8 cellular contexts compared by ENCODE assay signal in the genomic region with DNA sequence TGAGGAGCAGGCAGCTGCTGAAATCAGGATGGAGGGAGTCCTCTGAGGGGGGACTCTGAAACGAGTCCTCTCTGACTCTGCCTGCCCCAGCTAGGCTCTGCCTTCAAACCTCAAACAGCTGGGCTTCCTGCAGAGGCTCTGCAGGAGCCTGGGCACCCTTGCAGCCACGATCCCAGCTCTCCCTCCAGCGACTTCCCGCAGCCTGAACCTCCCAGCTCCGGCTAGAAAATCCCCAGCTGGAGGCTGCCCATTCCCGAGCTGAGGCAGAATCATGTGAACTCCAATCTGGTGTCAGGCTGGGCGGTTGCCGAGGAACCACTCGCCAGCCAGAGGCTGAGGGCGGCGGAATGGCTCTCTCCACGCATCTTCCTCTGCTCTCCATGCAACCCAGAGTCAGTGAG. TPM values are rescaled to one million over a fixed set of nuclear protein-coding genes. Genes with fewer than 3 reads are reported as not detected.
DNase-seq lines count a peak whose midpoint lies in the region; ATAC-seq, FAIRE-seq and TF ChIP-seq lines count a peak whose summit lies in the region.

A gene with protein sequence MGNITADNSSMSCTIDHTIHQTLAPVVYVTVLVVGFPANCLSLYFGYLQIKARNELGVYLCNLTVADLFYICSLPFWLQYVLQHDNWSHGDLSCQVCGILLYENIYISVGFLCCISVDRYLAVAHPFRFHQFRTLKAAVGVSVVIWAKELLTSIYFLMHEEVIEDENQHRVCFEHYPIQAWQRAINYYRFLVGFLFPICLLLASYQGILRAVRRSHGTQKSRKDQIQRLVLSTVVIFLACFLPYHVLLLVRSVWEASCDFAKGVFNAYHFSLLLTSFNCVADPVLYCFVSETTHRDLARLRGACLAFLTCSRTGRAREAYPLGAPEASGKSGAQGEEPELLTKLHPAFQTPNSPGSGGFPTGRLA (minus strand): TSS at position 204 of the 401 bp plus-strand sequence. CDS start 9,654 bp downstream, outside the sequence.

- H3K27ac ChIP-seq in OCI-LY3 (ENCODE audit: low read length) (peak within 1 kb of the TSS; percentile 57), transverse colon (peak within 1 kb of the TSS; percentile 58 to 66 (median 62))

- H3K36me3 ChIP-seq in OCI-LY3 (replicated peaks; ENCODE audit: low read depth, low read length) (no peaks in the 10 kb centered on the region), transverse colon (no peaks in the 10 kb centered on the region)

- in situ Hi-C loops in transverse colon (cut with MboI; ENCODE audit: low pct_ligation_motif_present in 1 of 4, low pct_unique_long_range_greater_than_20kb in 1 of 4, low sequenced_read_pairs in 3 of 4) = no loop called here

- 0 out of 2 replicates have a peak within 1 kb of the TSS, but pooled peaks have one; percentile 17 for H2AFZ ChIP-seq in OCI-LY3 (ENCODE audit: low read depth, low read length)

- no peaks in the 10 kb centered on the region for H3K79me2 ChIP-seq in OCI-LY3 (ENCODE audit: low read length)

- no peak for FAIRE-seq in HTR-8/SVneo (lab: Jason Lieb, UNC)

- peaks cover under 1% of the 10 kb centered on the region; the same call in 1 of the 2 replicates for H3K27me3 ChIP-seq in OCI-LY3 (ENCODE audit: low read depth, low read length)
- H3K27me3 ChIP-seq in transverse colon = no peaks in the 10 kb centered on the region

- peak within 1 kb of the TSS; percentile 97 for H3K4me2 ChIP-seq in OCI-LY3 (ENCODE audit: low read length)

- ATAC-seq in HG03196 (IDR thresholded peaks at IDR 0.05; ENCODE audit: unreplicated experiment) = no peak

- WGBS in lower leg skin, 2 donors = 12 to 14% methylated on average over 10 to 12 of the region's 12 CpGs
- WGBS in transverse colon (ENCODE audit: low coverage in 1 of 2), 2 donors = 52% methylated on average over 11 of the region's 12 CpGs; no CpG with 5 or more reads in 1 of the 2 donors

- intact Hi-C loops in lower leg skin (cut with DNase I; ENCODE audit: low total_unique reads) (no loop called here), transverse colon (cut with DNase I; ENCODE audit: low total_unique reads) (no loop called here)

- DNase-seq in activated gamma-delta T cell treated with Interleukin-2 at 50 U/mL for 16 hours (peak; percentile 34), activated gamma-delta T cell (lab: John Stamatoyannopoulos, UW) (no peak), dedifferentiated amniotic fluid mesenchymal stem cell (ENCODE audit: extremely low spot score) (peak; percentile 34), lower leg skin (ENCODE audit: low spot score in 2 of 2) (peak; percentile 55 to 93), transverse colon (peak; percentile 22), HTR-8/SVneo (ENCODE audit: insufficient read length, low spot score) (no peak)

- peaks cover 38% of the 10 kb centered on the region for H3K4me1 ChIP-seq in OCI-LY3 (ENCODE audit: low read length)
- H3K4me1 ChIP-seq in transverse colon = peaks cover 0 to 22% (median 5%) of the 10 kb centered on the region in 4 donors

- TF ChIP-seq POLR2A in lower leg skin (IDR thresholded peaks at IDR 0.05) = no peak
- TF ChIP-seq POLR2A in transverse colon (IDR thresholded peaks at IDR 0.05) = no peak

- H3K9ac ChIP-seq in OCI-LY3 (ENCODE audit: low read length) = peak within 1 kb of the TSS; percentile 21; the same call in 1 of the 2 replicates

- no peaks in the 10 kb centered on the region for H4K20me1 ChIP-seq in OCI-LY3 (ENCODE audit: insufficient read depth, low read length)

- H3K4me3 ChIP-seq in OCI-LY3 (ENCODE audit: low read length) (peak within 1 kb of the TSS; percentile 64), lower leg skin (ENCODE audit: low read depth, poor library complexity, severe bottlenecking) (no peak within 1 kb of the TSS), transverse colon (peak within 1 kb of the TSS in 1 of 4 donors; percentile 23)

- no peak for TF ChIP-seq EP300 in transverse colon (IDR thresholded peaks at IDR 0.05; ENCODE audit: low read depth)

- H3K9me3 ChIP-seq in OCI-LY3 (ENCODE audit: insufficient read depth, low read length) (no peaks in the 10 kb centered on the region), transverse colon (no peaks in the 10 kb centered on the region)

- TF ChIP-seq CTCF in OCI-LY3 (IDR thresholded peaks at IDR 0.05; ENCODE audit: low read depth, low read length) (no peak), lower leg skin (IDR thresholded peaks at IDR 0.05) (no peak), transverse colon (IDR thresholded peaks at IDR 0.05) (no peak)

RNA-seq across cellular contexts. Expression of the gene that starts here (rescaled TPM):
- total RNA-seq in lower leg skin (1 to 10 TPM; 1.3 to 4.1 (median 3.2) TPM), transverse colon (under 1 TPM in 3 of 4 donors, not detected in 1; 0.48 to 0.80 (median 0.55) TPM)

Comparison
In these comparisons a context has a peak if more than half of its experiments do, and no peak if none do; other contexts are left out.
1. DNase-seq: peak in activated gamma-delta T cell treated with Interleukin-2 at 50 U/mL for 16 hours (single experiment), dedifferentiated amniotic fluid mesenchymal stem cell (single experiment) and lower leg skin (2 of 2); none in activated gamma-delta T cell (single experiment) and HTR-8/SVneo (single experiment).
2. Peak in DNase-seq and H3K27ac ChIP-seq in transverse colon; RNA of the gene not detected or under 1 TPM.